25 cellular contexts compared by ENCODE assay signal in genomic region chr1:245948786-245949185, GRCh38.
"Had no signal": no experiment of that assay in that cellular context is flagged by ENCODE, and none has a peak within 500 bp of the region (broad histone marks: within the 10 kb centered on the region; RNA-seq: fewer than 3 reads in every experiment).

No MANE protein-coding gene starts in this region.

- ATAC-seq: left colon; left lung; natural killer cell; right cardiac atrium; sciatic nerve; stimulated activated naive B cell treated with anti-CD40 and anti-IgM and Interleukin-4, amounts not matched to agents 10 μg/mL and 1 μg/mL and 100 μg/mL, for 72 hours had no signal

- H3K27ac Mint-ChIP-seq: mesothelial cell of epicardium; natural killer cell; nephron progenitor cell; neural progenitor cell; progenitor cell of endocrine pancreas; stimulated activated naive B cell treated with anti-CD40 and anti-IgM and Interleukin-4, amounts not matched to agents 10 μg/mL and 1 μg/mL and 100 μg/mL, for 72 hours; stimulated activated naive CD8-positive, alpha-beta T cell treated with anti-CD3 and anti-CD28 coated beads, Interleukin-15, Interleukin-2, amounts not matched to agents 100 ng/mL and 50 ng/mL, for 24 hours had no signal

- FAIRE-seq: keratinocyte had no signal

- H3K27me3 Mint-ChIP-seq: naive B cell; progenitor cell of endocrine pancreas; stimulated activated naive B cell treated with anti-CD40 and anti-IgM and Interleukin-4, amounts not matched to agents 10 μg/mL and 1 μg/mL and 100 μg/mL, for 72 hours; stimulated activated naive CD8-positive, alpha-beta T cell treated with anti-CD3 and anti-CD28 coated beads, Interleukin-15, Interleukin-2, amounts not matched to agents 100 ng/mL and 50 ng/mL, for 24 hours had no signal

- H3K27me3 ChIP-seq: left lung, neural progenitor cell, ovary, tibial nerve, uterus had no signal

- H3K4me2 ChIP-seq: neural progenitor cell had no signal

- DNase-seq: hippocampal formation; left colon; lower lobe of right lung; mammary epithelial cell; naive B cell; natural killer cell; nephron progenitor cell; ovary; stimulated activated CD4-positive, alpha-beta T cell treated with anti-CD3 and anti-CD28 coated beads, Interleukin-12 subunit alpha, Interleukin-12 subunit beta, amount 100 ng/mL, for 4 hours; stimulated activated CD4-positive, alpha-beta T cell treated with anti-CD3 and anti-CD28 coated beads, Interleukin-15, amount 100 ng/mL, for 24 hours; stimulated activated CD4-positive, alpha-beta T cell treated with anti-CD3 and anti-CD28 coated beads, Interleukin-2, amount 100 ng/mL, for 24 hours; stimulated activated CD4-positive, alpha-beta T cell treated with anti-CD3 and anti-CD28 coated beads, Interleukin-4, amount 100 ng/mL, for 1 hour; stimulated activated naive B cell treated with anti-CD40 and anti-IgM and Interleukin-4, amounts not matched to agents 10 μg/mL and 1 μg/mL and 100 μg/mL, for 72 hours; substantia nigra; uterus had no signal

- H3K27ac ChIP-seq: left lung, lower lobe of right lung, neural progenitor cell, ovary, skin epidermis, tibial nerve, uterus had no signal

- H3K4me3 ChIP-seq: left lung, lower lobe of right lung, neural progenitor cell, ovary, skin epidermis, tibial nerve, uterus had no signal

- H3K4me1 ChIP-seq: lower lobe of right lung, uterus had no signal

- H3K9me3 ChIP-seq: ovary, uterus had no signal

- H3K9ac ChIP-seq: neural progenitor cell had no signal

- H3K9me3 Mint-ChIP-seq: natural killer cell had no signal

- H2AFZ ChIP-seq: neural progenitor cell had no signal

- H3K4me3 Mint-ChIP-seq: mesothelial cell of epicardium; natural killer cell; nephron progenitor cell; neural progenitor cell; stimulated activated naive B cell treated with anti-CD40 and anti-IgM and Interleukin-4, amounts not matched to agents 10 μg/mL and 1 μg/mL and 100 μg/mL, for 72 hours; stimulated activated naive CD8-positive, alpha-beta T cell treated with anti-CD3 and anti-CD28 coated beads, Interleukin-15, Interleukin-2, amounts not matched to agents 100 ng/mL and 50 ng/mL, for 24 hours had no signal

- H3K36me3 ChIP-seq: left lung, lower lobe of right lung, neural progenitor cell, ovary, tibial nerve, uterus had no signal
